In the genomic region with DNA sequence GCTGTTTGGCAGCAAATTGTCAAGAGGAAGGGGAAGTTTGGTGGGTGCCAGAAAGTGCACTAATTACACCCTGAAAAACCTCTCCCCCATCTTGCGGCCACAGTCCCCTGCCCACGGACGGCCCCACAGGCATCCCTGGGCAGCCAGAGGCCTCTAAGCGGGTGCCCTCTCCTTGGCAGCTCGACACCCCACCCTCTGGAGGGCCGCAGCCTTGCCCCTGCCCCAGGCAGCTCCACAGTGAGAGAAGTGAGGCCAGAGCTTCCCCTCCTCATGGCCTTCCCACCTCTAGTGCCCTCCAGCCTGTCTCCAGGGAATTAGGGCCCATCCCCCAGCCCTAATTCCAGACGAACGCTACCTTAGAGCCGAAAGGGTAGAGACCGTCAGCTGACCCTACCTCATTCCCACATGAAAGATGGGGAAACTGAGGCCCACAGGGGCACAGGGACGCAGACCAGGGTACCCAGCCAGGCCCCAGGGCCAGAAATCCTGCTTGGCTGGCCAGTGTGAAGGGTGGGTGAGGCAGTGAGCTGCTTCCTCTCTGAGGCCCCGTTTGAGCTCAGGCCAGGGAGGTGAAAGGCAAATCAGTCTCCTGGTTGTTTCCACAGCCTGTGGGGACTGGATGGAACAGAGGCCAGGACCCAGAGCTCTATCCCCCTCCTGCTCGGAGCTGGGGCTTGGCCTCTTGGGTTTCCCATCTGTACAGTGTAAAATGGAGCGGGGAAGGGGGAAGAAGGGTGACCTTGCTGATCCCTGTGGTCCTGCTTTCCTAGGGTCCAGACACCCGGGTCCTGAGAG, we compare ENCODE assay signal across 1 cellular context.
TF ChIP-seq lines count a peak whose summit lies in the region.

No MANE protein-coding gene starts in this region.

TF ChIP-seq in GM23338, 12 proteins besides CTCF, POLR2A, EP300 and RAD21 (continued from another document):
- TF ChIP-seq, protein P1, sequence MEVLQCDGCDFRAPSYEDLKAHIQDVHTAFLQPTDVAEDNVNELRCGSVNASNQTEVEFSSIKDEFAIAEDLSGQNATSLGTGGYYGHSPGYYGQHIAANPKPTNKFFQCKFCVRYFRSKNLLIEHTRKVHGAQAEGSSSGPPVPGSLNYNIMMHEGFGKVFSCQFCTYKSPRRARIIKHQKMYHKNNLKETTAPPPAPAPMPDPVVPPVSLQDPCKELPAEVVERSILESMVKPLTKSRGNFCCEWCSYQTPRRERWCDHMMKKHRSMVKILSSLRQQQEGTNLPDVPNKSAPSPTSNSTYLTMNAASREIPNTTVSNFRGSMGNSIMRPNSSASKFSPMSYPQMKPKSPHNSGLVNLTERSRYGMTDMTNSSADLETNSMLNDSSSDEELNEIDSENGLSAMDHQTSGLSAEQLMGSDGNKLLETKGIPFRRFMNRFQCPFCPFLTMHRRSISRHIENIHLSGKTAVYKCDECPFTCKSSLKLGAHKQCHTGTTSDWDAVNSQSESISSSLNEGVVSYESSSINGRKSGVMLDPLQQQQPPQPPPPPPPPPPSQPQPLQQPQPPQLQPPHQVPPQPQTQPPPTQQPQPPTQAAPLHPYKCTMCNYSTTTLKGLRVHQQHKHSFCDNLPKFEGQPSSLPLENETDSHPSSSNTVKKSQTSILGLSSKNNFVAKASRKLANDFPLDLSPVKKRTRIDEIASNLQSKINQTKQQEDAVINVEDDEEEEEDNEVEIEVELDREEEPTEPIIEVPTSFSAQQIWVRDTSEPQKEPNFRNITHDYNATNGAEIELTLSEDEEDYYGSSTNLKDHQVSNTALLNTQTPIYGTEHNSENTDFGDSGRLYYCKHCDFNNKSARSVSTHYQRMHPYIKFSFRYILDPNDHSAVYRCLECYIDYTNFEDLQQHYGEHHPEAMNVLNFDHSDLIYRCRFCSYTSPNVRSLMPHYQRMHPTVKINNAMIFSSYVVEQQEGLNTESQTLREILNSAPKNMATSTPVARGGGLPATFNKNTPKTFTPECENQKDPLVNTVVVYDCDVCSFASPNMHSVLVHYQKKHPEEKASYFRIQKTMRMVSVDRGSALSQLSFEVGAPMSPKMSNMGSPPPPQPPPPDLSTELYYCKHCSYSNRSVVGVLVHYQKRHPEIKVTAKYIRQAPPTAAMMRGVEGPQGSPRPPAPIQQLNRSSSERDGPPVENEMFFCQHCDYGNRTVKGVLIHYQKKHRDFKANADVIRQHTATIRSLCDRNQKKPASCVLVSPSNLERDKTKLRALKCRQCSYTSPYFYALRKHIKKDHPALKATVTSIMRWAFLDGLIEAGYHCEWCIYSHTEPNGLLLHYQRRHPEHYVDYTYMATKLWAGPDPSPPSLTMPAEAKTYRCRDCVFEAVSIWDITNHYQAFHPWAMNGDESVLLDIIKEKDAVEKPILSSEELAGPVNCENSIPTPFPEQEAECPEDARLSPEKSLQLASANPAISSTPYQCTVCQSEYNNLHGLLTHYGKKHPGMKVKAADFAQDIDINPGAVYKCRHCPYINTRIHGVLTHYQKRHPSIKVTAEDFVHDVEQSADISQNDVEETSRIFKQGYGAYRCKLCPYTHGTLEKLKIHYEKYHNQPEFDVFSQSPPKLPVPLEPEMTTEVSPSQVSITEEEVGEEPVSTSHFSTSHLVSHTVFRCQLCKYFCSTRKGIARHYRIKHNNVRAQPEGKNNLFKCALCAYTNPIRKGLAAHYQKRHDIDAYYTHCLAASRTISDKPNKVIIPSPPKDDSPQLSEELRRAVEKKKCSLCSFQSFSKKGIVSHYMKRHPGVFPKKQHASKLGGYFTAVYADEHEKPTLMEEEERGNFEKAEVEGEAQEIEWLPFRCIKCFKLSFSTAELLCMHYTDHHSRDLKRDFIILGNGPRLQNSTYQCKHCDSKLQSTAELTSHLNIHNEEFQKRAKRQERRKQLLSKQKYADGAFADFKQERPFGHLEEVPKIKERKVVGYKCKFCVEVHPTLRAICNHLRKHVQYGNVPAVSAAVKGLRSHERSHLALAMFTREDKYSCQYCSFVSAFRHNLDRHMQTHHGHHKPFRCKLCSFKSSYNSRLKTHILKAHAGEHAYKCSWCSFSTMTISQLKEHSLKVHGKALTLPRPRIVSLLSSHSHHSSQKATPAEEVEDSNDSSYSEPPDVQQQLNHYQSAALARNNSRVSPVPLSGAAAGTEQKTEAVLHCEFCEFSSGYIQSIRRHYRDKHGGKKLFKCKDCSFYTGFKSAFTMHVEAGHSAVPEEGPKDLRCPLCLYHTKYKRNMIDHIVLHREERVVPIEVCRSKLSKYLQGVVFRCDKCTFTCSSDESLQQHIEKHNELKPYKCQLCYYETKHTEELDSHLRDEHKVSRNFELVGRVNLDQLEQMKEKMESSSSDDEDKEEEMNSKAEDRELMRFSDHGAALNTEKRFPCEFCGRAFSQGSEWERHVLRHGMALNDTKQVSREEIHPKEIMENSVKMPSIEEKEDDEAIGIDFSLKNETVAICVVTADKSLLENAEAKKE (CRISPR knock-in tag; IDR thresholded peaks at IDR 0.05), result no peak
- no peak for TF ChIP-seq JUNB (IDR thresholded peaks at IDR 0.05; ENCODE audit: unreplicated experiment)
- TF ChIP-seq, protein P2, sequence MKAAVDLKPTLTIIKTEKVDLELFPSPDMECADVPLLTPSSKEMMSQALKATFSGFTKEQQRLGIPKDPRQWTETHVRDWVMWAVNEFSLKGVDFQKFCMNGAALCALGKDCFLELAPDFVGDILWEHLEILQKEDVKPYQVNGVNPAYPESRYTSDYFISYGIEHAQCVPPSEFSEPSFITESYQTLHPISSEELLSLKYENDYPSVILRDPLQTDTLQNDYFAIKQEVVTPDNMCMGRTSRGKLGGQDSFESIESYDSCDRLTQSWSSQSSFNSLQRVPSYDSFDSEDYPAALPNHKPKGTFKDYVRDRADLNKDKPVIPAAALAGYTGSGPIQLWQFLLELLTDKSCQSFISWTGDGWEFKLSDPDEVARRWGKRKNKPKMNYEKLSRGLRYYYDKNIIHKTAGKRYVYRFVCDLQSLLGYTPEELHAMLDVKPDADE (IDR thresholded peaks at IDR 0.05), result no peak
- TF ChIP-seq ZNF114 (CRISPR knock-in tag; IDR thresholded peaks at IDR 0.05), result no peak
- TF ChIP-seq NANOG (IDR thresholded peaks at IDR 0.05; ENCODE audit: borderline replicate concordance), result no peak
